Comparison of ENCODE assay signal across 9 cellular contexts in the genomic region with DNA sequence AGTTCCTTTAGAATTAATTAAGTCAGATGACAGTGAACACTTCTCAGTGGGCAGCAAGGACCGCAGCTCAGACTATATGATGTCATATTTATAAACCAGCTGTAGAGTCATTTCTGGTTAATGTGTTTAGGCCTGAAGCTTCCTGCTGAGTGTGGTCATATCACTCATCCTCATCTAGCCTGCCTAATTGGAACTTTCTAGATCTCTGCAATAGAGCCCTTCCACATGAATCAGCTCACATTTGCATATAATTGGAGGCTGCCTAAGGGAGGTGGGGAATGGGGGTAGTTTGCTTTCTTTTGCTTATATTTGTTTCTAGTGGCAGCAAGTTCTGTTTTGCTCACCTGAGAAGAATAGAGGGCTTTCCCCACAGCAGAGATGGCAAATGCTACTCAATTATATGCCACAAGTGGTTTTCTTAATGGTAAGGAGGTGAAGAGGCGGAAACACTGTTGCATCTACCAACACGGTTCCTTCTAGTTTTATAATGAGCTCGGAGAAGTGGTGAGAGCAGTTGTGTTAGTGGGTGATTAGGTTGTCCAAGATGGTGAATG.
DNase-seq lines count a peak whose midpoint lies in the region; ATAC-seq, FAIRE-seq and TF ChIP-seq lines count a peak whose summit lies in the region.
"Had no signal": no experiment of that assay in that cellular context is flagged by ENCODE, and none has a peak within 500 bp of the region (broad histone marks: within the 10 kb centered on the region; RNA-seq: fewer than 3 reads in every experiment).

No MANE protein-coding gene starts in this region.

- H3K4me3 Mint-ChIP-seq in astrocyte (ENCODE audit: unreplicated experiment): no peak overlapping the region
- H3K4me3 Mint-ChIP-seq in stimulated activated effector memory CD8-positive, alpha-beta T cell treated with anti-CD3 and anti-CD28 coated beads, Interleukin-12 subunit alpha, Interleukin-12 subunit beta, amount 100 ng/mL, for 72 hours: peak overlapping the region; percentile 49

- H3K27me3 Mint-ChIP-seq in astrocyte (ENCODE audit: low read depth, unreplicated experiment): no peaks in the 10 kb centered on the region

- H3K36me3 ChIP-seq in astrocyte (ENCODE audit: insufficient read depth, low read length): no peaks in the 10 kb centered on the region
- peaks cover 81% of the 10 kb centered on the region for H3K36me3 ChIP-seq in OCI-LY7 (ENCODE audit: insufficient read depth, low read length)

- CTCF ChIA-PET in OCI-LY7 (lab: Charles Lee; ENCODE audit: unreplicated experiment): no interaction called here

- ATAC-seq in GM19043 (IDR thresholded peaks at IDR 0.05; ENCODE audit: low read depth, unreplicated experiment) (peak; percentile 64), HG03432 (IDR thresholded peaks at IDR 0.05; ENCODE audit: unreplicated experiment) (peak; percentile 81), left cardiac atrium (no peak)
- peak; percentile 95 for ATAC-seq in stimulated activated effector memory CD8-positive, alpha-beta T cell treated with anti-CD3 and anti-CD28 coated beads, Interleukin-12 subunit alpha, Interleukin-12 subunit beta, amount 100 ng/mL, for 72 hours

- H3K9me3 Mint-ChIP-seq in astrocyte (ENCODE audit: unreplicated experiment): no peaks in the 10 kb centered on the region
- no peaks in the 10 kb centered on the region for H3K9me3 Mint-ChIP-seq in stimulated activated effector memory CD8-positive, alpha-beta T cell treated with anti-CD3 and anti-CD28 coated beads, Interleukin-12 subunit alpha, Interleukin-12 subunit beta, amount 100 ng/mL, for 72 hours

- H3K4me3 ChIP-seq in astrocyte (ENCODE audit: insufficient read depth, low read depth, low read length): no peak overlapping the region
- H3K4me3 ChIP-seq in OCI-LY7 (ENCODE audit: low read depth, low read length, poor library complexity, severe bottlenecking): no peak overlapping the region
- H3K4me3 ChIP-seq: cardiac muscle cell had no signal

- no peaks in the 10 kb centered on the region for H3K9me2 ChIP-seq in OCI-LY7 (ENCODE audit: insufficient read depth, low read length)

- H3K27ac ChIP-seq in astrocyte (ENCODE audit: low read depth, low read length) (peak overlapping the region; percentile 74), OCI-LY7 (ENCODE audit: low read depth, low read length, poor library complexity, severe bottlenecking) (no peak overlapping the region)
- H3K27ac ChIP-seq: cardiac muscle cell had no signal

- H3K4me1 Mint-ChIP-seq in astrocyte (ENCODE audit: low read depth, unreplicated experiment): peaks cover 24% of the 10 kb centered on the region
- peaks cover 52% of the 10 kb centered on the region for H3K4me1 Mint-ChIP-seq in stimulated activated effector memory CD8-positive, alpha-beta T cell treated with anti-CD3 and anti-CD28 coated beads, Interleukin-12 subunit alpha, Interleukin-12 subunit beta, amount 100 ng/mL, for 72 hours

- DNase-seq in AG20443 (ENCODE audit: low spot score) (peak; percentile 33), astrocyte (ENCODE audit: low read depth) (peak; percentile 94), occipital lobe (lab: John Stamatoyannopoulos, UW) (no peak), OCI-LY7 (ENCODE audit: low spot score) (no peak), left cardiac atrium (no peak)
- DNase-seq in stimulated activated effector memory CD8-positive, alpha-beta T cell treated with anti-CD3 and anti-CD28 coated beads, Interleukin-12 subunit alpha, Interleukin-12 subunit beta, amount 100 ng/mL, for 72 hours (ENCODE audit: low spot score in 2 of 2): peak; percentile 36 to 79

- H3K9me3 ChIP-seq in astrocyte (ENCODE audit: insufficient read depth, low read depth, low read length) (no peaks in the 10 kb centered on the region), OCI-LY7 (ENCODE audit: low read length) (no peaks in the 10 kb centered on the region)

- FAIRE-seq in astrocyte (lab: Jason Lieb, UNC): peak; percentile 43

- H3K4me2 ChIP-seq in astrocyte (ENCODE audit: low read length) (no peak overlapping the region), OCI-LY7 (ENCODE audit: low read length) (no peak overlapping the region)

- no peak for TF ChIP-seq CTCF in astrocyte (IDR thresholded peaks at IDR 0.05; ENCODE audit: insufficient read depth, low read depth, low read length)
- TF ChIP-seq CTCF in OCI-LY7 (conservative IDR thresholded peaks at IDR 0.05; ENCODE audit: low read length): no peak

- no peaks in the 10 kb centered on the region for H3K27me3 ChIP-seq in astrocyte (ENCODE audit: insufficient read depth, low read length)
- H3K27me3 ChIP-seq: cardiac muscle cell had no signal

- H3K79me2 ChIP-seq in astrocyte (ENCODE audit: insufficient read depth, low read length): no peaks in the 10 kb centered on the region
- H3K79me2 ChIP-seq in OCI-LY7 (ENCODE audit: insufficient read depth, low read depth, low read length): no peaks in the 10 kb centered on the region

- H3K27ac Mint-ChIP-seq in astrocyte (ENCODE audit: unreplicated experiment): peak overlapping the region; percentile 5
- peak overlapping the region; percentile 91 for H3K27ac Mint-ChIP-seq in stimulated activated effector memory CD8-positive, alpha-beta T cell treated with anti-CD3 and anti-CD28 coated beads, Interleukin-12 subunit alpha, Interleukin-12 subunit beta, amount 100 ng/mL, for 72 hours

- BruUV-seq in OCI-LY7 (replicated peaks; lab: Mats Ljungman, UMichigan): no TSS peak

- H2AFZ ChIP-seq in astrocyte (ENCODE audit: low read depth, low read length) (no peak overlapping the region), OCI-LY7 (ENCODE audit: low read length) (no peak overlapping the region)

- intact Hi-C loops in OCI-LY7 (cut with micrococcal nuclease; ENCODE audit: unreplicated experiment) (no loop called here), left cardiac atrium (cut with DNase I) (no loop called here)

- POLR2A ChIA-PET in OCI-LY7 (lab: Charles Lee): interaction anchor here (0.8 to 1.4 kb wide), 2 partner anchors 10 to 18 kb away, joined by 3 read pairs; no protein-coding TSS in a partner anchor

- H3K4me1 ChIP-seq in astrocyte (ENCODE audit: insufficient read depth, low read length): peaks cover 17% of the 10 kb centered on the region
- H3K4me1 ChIP-seq in OCI-LY7 (ENCODE audit: insufficient read depth, low read length, poor library complexity, severe bottlenecking): peaks cover 10% of the 10 kb centered on the region

- H3K9ac ChIP-seq in astrocyte (ENCODE audit: low read length): peak overlapping the region; percentile 35

- H4K20me1 ChIP-seq in astrocyte (ENCODE audit: insufficient read depth, low read length) (no peaks in the 10 kb centered on the region), OCI-LY7 (ENCODE audit: insufficient read depth, low read length) (no peaks in the 10 kb centered on the region)

- peaks cover 8% of the 10 kb centered on the region for H3K36me3 Mint-ChIP-seq in astrocyte (ENCODE audit: low read depth, unreplicated experiment)
- H3K36me3 Mint-ChIP-seq in stimulated activated effector memory CD8-positive, alpha-beta T cell treated with anti-CD3 and anti-CD28 coated beads, Interleukin-12 subunit alpha, Interleukin-12 subunit beta, amount 100 ng/mL, for 72 hours: peaks cover 82% of the 10 kb centered on the region

Comparison
In these comparisons a context has a peak if more than half of its experiments do, and no peak if none do; other contexts are left out.
1. DNase-seq: peak in AG20443 (single experiment), astrocyte (single experiment) and stimulated activated effector memory CD8-positive, alpha-beta T cell treated with anti-CD3 and anti-CD28 coated beads, Interleukin-12 subunit alpha, Interleukin-12 subunit beta, amount 100 ng/mL, for 72 hours (2 of 2); none in occipital lobe (single experiment), OCI-LY7 (single experiment) and left cardiac atrium (single experiment).
2. ATAC-seq: peak in GM19043 (single experiment), HG03432 (single experiment) and stimulated activated effector memory CD8-positive, alpha-beta T cell treated with anti-CD3 and anti-CD28 coated beads, Interleukin-12 subunit alpha, Interleukin-12 subunit beta, amount 100 ng/mL, for 72 hours (single experiment); none in left cardiac atrium (0 of 2).